ENCODE assay signal across 8 cellular contexts in genomic region chr7:137953043-137953691, GRCh38. TPM values are rescaled to one million over a fixed set of nuclear protein-coding genes. Genes with fewer than 3 reads are reported as not detected.
DNase-seq lines count a peak whose midpoint lies in the region; ATAC-seq lines count a peak whose summit lies in the region.

No MANE protein-coding gene starts in this region.

- peak overlapping the region; percentile 41; the same call in 1 of the 2 replicates for H3K9ac ChIP-seq in iPS-20b (ENCODE audit: low read depth, low read length)
- H3K9ac ChIP-seq in stomach smooth muscle (ENCODE audit: low read length in 2 of 2) = peak overlapping the region; percentile 37 to 39

- H3K9me3 ChIP-seq in iPS-20b (ENCODE audit: insufficient read depth, low read depth, low read length) = no peaks in the 10 kb centered on the region
- H3K9me3 ChIP-seq in stomach smooth muscle (ENCODE audit: control insufficient read depth in 2 of 2, low read length in 2 of 2) = no peaks in the 10 kb centered on the region

- H3K4me1 ChIP-seq in iPS-20b (ENCODE audit: insufficient read depth, low read length) = peaks cover 42% of the 10 kb centered on the region
- peaks cover 41% of the 10 kb centered on the region for H3K4me1 ChIP-seq in stomach smooth muscle (ENCODE audit: control insufficient read depth, insufficient read depth, low read length)

- H3K36me3 ChIP-seq in iPS-20b (ENCODE audit: insufficient read depth, low read depth, low read length) = peaks cover 5% of the 10 kb centered on the region; the same call in 1 of the 2 replicates
- no peaks in the 10 kb centered on the region for H3K36me3 ChIP-seq in stomach smooth muscle (ENCODE audit: control insufficient read depth in 2 of 2, insufficient read depth in 2 of 2, low read length in 2 of 2)

- no peaks in the 10 kb centered on the region for H3K9me3 Mint-ChIP-seq in activated T-helper 17 cell treated with anti-CD3 and anti-CD28 coated beads, Interleukin-2, amount 50 U/mL, for 72 hours

- H3K27ac Mint-ChIP-seq in activated T-helper 17 cell treated with anti-CD3 and anti-CD28 coated beads, Interleukin-2, amount 50 U/mL, for 72 hours = peak overlapping the region; percentile 5

- H3K27me3 Mint-ChIP-seq in activated T-helper 17 cell treated with anti-CD3 and anti-CD28 coated beads, Interleukin-2, amount 50 U/mL, for 72 hours = no peaks in the 10 kb centered on the region

- no peaks in the 10 kb centered on the region for H3K27me3 ChIP-seq in iPS-20b (ENCODE audit: insufficient read depth, low read length)
- H3K27me3 ChIP-seq in stomach smooth muscle (ENCODE audit: control insufficient read depth in 1 of 2, insufficient read depth in 2 of 2, low read length in 2 of 2) = no peaks in the 10 kb centered on the region

- H3K4me1 Mint-ChIP-seq in activated T-helper 17 cell treated with anti-CD3 and anti-CD28 coated beads, Interleukin-2, amount 50 U/mL, for 72 hours = peaks cover 21% of the 10 kb centered on the region

- ATAC-seq in activated T-helper 17 cell treated with anti-CD3 and anti-CD28 coated beads, Interleukin-2, amount 50 U/mL, for 72 hours (replicated peaks) = no peak
- no peak for ATAC-seq in activated CD4-positive, CD25-positive, alpha-beta regulatory T cell treated with anti-CD3 and anti-CD28 coated beads, Interleukin-2, amount 50 U/mL, for 24 hours

- H3K4me3 ChIP-seq in iPS-20b (ENCODE audit: low read length) (peak overlapping the region; percentile 48), stomach smooth muscle (ENCODE audit: low read length in 2 of 2) (peak overlapping the region; percentile 15 to 23)

- H3K36me3 Mint-ChIP-seq in activated T-helper 17 cell treated with anti-CD3 and anti-CD28 coated beads, Interleukin-2, amount 50 U/mL, for 72 hours (ENCODE audit: low read depth) = peaks cover 17% of the 10 kb centered on the region

- DNase-seq in HCEC 1CT (peak; percentile 99), NCI-H2171 treated with DMSO at 0.1 percent for 48 hours (lab: John Stamatoyannopoulos, UW) (no peak), dermis blood vessel endothelial cell (no peak)
- no peak for DNase-seq in activated T-cell treated with anti-CD3 and anti-CD28 coated beads, Interleukin-2, amount 50 U/mL, for 1 hour

- H3K27ac ChIP-seq in iPS-20b (ENCODE audit: low read length) (peak overlapping the region; percentile 23), stomach smooth muscle (ENCODE audit: low read length) (peak overlapping the region; percentile 79)

- H3K4me3 Mint-ChIP-seq in activated T-helper 17 cell treated with anti-CD3 and anti-CD28 coated beads, Interleukin-2, amount 50 U/mL, for 72 hours = no peak overlapping the region

RNA-seq across cellular contexts. Expression of gene CREB3L2, which starts 48.7 kb away (rescaled TPM):
- total RNA-seq in activated T-helper 17 cell treated with anti-CD3 and anti-CD28 coated beads, Interleukin-2, amount 50 U/mL, for 72 hours = 10 to 100 TPM; 26.0 to 38.4 TPM
- 32.2 and 34.5 TPM in 2 replicates for total RNA-seq in dermis blood vessel endothelial cell
